Comparison of ENCODE assay signal across 1 cellular context in the genomic region with DNA sequence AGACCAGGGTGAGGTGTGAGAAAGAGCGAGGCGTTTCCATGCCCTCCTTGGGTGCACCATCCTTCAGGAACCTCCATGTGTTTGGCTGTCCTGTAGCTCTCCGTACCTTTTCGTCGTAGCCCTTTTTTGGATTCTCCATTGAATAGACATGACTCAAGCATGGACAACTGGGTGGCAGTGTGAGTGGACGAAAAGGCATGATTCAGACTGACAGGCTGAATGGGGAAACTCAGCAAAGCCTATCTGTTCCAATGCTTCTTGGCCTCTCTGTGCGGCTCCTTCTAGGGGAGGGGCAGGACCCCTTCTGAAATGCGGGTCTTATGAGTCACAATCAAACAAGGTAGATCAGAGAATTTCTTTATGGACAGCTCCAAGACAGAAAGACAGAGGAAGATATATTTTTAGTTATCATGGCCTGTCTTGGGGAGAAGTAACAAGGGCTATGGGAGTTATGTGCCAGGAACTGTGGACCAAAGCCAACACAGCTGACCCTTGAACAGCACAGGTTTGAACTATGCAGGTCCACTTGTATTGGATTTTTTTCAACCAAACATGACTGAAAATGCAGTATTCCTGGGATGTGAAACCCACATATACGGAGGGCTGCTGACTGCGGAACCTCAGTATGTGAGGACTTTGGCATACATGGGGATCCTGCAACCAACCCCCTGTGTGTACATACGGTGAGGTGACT.
TF ChIP-seq lines count a peak whose summit lies in the region.

No MANE protein-coding gene starts in this region.

TF ChIP-seq in HCT116, 20 proteins besides CTCF, POLR2A, EP300 and RAD21:
- no peak for TF ChIP-seq CEBPB (IDR thresholded peaks at IDR 0.05; ENCODE audit: low read depth)
- TF ChIP-seq, protein P1, sequence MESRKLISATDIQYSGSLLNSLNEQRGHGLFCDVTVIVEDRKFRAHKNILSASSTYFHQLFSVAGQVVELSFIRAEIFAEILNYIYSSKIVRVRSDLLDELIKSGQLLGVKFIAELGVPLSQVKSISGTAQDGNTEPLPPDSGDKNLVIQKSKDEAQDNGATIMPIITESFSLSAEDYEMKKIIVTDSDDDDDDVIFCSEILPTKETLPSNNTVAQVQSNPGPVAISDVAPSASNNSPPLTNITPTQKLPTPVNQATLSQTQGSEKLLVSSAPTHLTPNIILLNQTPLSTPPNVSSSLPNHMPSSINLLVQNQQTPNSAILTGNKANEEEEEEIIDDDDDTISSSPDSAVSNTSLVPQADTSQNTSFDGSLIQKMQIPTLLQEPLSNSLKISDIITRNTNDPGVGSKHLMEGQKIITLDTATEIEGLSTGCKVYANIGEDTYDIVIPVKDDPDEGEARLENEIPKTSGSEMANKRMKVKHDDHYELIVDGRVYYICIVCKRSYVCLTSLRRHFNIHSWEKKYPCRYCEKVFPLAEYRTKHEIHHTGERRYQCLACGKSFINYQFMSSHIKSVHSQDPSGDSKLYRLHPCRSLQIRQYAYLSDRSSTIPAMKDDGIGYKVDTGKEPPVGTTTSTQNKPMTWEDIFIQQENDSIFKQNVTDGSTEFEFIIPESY (IDR thresholded peaks at IDR 0.05; ENCODE audit: extremely low read depth, insufficient replicate concordance, low read length): no peak
- TF ChIP-seq EZH2phosphoT487 (IDR thresholded peaks at IDR 0.05; ENCODE audit: borderline replicate concordance): no peak
- TF ChIP-seq ZNF274 (IDR thresholded peaks at IDR 0.05; ENCODE audit: low read depth, low read length): no peak
- TF ChIP-seq EGR1 (IDR thresholded peaks at IDR 0.05; ENCODE audit: low read depth): no peak
- no peak for TF ChIP-seq POLR2AphosphoS5 (IDR thresholded peaks at IDR 0.05; ENCODE audit: low read depth, low read length)
- no peak for TF ChIP-seq SP1 (IDR thresholded peaks at IDR 0.05; ENCODE audit: low read depth)
- no peak for TF ChIP-seq FOSL1 (IDR thresholded peaks at IDR 0.05; ENCODE audit: low read depth)
- TF ChIP-seq, protein P2, sequence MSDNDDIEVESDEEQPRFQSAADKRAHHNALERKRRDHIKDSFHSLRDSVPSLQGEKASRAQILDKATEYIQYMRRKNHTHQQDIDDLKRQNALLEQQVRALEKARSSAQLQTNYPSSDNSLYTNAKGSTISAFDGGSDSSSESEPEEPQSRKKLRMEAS (IDR thresholded peaks at IDR 0.05): no peak
- TF ChIP-seq, protein P3, sequence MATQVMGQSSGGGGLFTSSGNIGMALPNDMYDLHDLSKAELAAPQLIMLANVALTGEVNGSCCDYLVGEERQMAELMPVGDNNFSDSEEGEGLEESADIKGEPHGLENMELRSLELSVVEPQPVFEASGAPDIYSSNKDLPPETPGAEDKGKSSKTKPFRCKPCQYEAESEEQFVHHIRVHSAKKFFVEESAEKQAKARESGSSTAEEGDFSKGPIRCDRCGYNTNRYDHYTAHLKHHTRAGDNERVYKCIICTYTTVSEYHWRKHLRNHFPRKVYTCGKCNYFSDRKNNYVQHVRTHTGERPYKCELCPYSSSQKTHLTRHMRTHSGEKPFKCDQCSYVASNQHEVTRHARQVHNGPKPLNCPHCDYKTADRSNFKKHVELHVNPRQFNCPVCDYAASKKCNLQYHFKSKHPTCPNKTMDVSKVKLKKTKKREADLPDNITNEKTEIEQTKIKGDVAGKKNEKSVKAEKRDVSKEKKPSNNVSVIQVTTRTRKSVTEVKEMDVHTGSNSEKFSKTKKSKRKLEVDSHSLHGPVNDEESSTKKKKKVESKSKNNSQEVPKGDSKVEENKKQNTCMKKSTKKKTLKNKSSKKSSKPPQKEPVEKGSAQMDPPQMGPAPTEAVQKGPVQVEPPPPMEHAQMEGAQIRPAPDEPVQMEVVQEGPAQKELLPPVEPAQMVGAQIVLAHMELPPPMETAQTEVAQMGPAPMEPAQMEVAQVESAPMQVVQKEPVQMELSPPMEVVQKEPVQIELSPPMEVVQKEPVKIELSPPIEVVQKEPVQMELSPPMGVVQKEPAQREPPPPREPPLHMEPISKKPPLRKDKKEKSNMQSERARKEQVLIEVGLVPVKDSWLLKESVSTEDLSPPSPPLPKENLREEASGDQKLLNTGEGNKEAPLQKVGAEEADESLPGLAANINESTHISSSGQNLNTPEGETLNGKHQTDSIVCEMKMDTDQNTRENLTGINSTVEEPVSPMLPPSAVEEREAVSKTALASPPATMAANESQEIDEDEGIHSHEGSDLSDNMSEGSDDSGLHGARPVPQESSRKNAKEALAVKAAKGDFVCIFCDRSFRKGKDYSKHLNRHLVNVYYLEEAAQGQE (IDR thresholded peaks at IDR 0.05; ENCODE audit: low read depth): no peak
- no peak for TF ChIP-seq SRF (IDR thresholded peaks at IDR 0.05; ENCODE audit: low read depth)
- TF ChIP-seq TCF7L2 (IDR thresholded peaks at IDR 0.05; ENCODE audit: borderline replicate concordance, extremely low read depth, insufficient read depth, insufficient read length): no peak
- TF ChIP-seq SIN3A (IDR thresholded peaks at IDR 0.05; ENCODE audit: low read depth): no peak
- TF ChIP-seq YY1 (IDR thresholded peaks at IDR 0.05; ENCODE audit: extremely low read depth, insufficient replicate concordance, low read depth, low read length): no peak
- no peak for TF ChIP-seq ZFX (IDR thresholded peaks at IDR 0.05)
- no peak for TF ChIP-seq ATF3 (IDR thresholded peaks at IDR 0.05)
- TF ChIP-seq EZH2 (IDR thresholded peaks at IDR 0.05): no peak
- TF ChIP-seq JUND (IDR thresholded peaks at IDR 0.05): no peak
- no peak for TF ChIP-seq CBX3 (IDR thresholded peaks at IDR 0.05; ENCODE audit: low read depth)
- no peak for TF ChIP-seq ELF1 (IDR thresholded peaks at IDR 0.05; ENCODE audit: borderline replicate concordance, low read depth)
